8 cellular contexts compared by ENCODE assay signal in the genomic region with DNA sequence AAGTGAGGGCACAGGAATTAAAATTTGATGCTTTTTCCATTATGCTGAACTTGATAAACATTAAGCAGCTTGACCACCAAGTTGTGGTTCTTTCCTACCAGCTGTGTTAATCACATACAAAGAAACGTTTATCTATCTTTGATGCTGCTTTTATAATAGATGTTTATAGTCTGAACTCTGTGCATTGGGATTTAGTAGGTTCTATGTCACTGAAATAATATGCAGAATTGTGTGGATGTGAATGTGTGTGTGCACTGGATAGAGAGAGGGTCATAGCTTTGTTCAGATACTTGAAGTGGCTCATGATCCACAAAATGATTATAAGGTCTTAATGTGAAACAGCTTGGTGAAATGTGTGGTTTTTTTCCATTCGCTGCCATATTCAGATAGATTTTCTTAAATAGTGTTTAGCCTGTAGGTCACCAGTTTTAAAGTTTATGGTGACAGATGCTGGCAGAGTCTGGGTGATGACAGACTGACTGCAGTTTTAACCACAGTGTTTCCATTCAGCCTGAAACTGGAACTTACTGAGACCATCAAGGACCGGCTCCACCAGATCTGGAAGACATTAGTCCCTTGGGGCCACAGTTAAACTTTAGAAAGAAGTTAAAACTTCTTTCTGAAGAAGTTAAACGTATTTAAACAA. TPM values are rescaled to one million over a fixed set of nuclear protein-coding genes. Genes with fewer than 3 reads are reported as not detected.
DNase-seq lines count a peak whose midpoint lies in the region; ATAC-seq and TF ChIP-seq lines count a peak whose summit lies in the region.

No MANE protein-coding gene starts in this region.

- peaks cover 10% of the 10 kb centered on the region for H3K4me1 ChIP-seq in CD8-positive, alpha-beta T cell (ENCODE audit: insufficient read depth, low read length)

- no peak overlapping the region for H3K4me3 Mint-ChIP-seq in CD8-positive, alpha-beta T cell

- DNase-seq in CD8-positive, alpha-beta T cell: no peak
- peak; percentile 18 to 33 for DNase-seq in foreskin fibroblast
- DNase-seq in middle frontal gyrus (ENCODE audit: extremely low spot score, low spot score): no peak
- no peak for DNase-seq in SKM-1 (lab: John Stamatoyannopoulos, UW; ENCODE audit: unreplicated experiment)
- no peak for DNase-seq in mucosa of gallbladder (ENCODE audit: low spot score)
- DNase-seq in NCI-H774 (lab: John Stamatoyannopoulos, UW): no peak

- CTCF ChIA-PET in CD8-positive, alpha-beta T cell (lab: Charles Lee): no interaction called here

- TF ChIP-seq CTCF in CD8-positive, alpha-beta T cell (IDR thresholded peaks at IDR 0.05): no peak
- TF ChIP-seq CTCF in foreskin fibroblast (IDR thresholded peaks at IDR 0.05; ENCODE audit: low read depth, low read length): no peak

- H3K4me3 ChIP-seq in CD8-positive, alpha-beta T cell (ENCODE audit: low read depth, low read length): no peak overlapping the region
- H3K4me3 ChIP-seq in foreskin fibroblast (ENCODE audit: low read depth in 1 of 2, low read length in 2 of 2): no peak overlapping the region

- no peaks in the 10 kb centered on the region for H3K27me3 ChIP-seq in CD8-positive, alpha-beta T cell (ENCODE audit: insufficient read depth, low read length)

- peaks cover 39% of the 10 kb centered on the region for H3K4me1 Mint-ChIP-seq in CD8-positive, alpha-beta T cell (ENCODE audit: low read depth)

- H3K36me3 Mint-ChIP-seq in CD8-positive, alpha-beta T cell: peaks cover 65% of the 10 kb centered on the region

- peak overlapping the region; percentile 66 for H3K27ac Mint-ChIP-seq in CD8-positive, alpha-beta T cell

- intact Hi-C loops in CD8-positive, alpha-beta T cell (cut with DNase I, micrococcal nuclease): no loop called here

- no peaks in the 10 kb centered on the region for H3K9me3 Mint-ChIP-seq in CD8-positive, alpha-beta T cell

- H3K27me3 Mint-ChIP-seq in CD8-positive, alpha-beta T cell (ENCODE audit: low read depth): no peaks in the 10 kb centered on the region

- no peaks in the 10 kb centered on the region for H3K9me3 ChIP-seq in CD8-positive, alpha-beta T cell (ENCODE audit: low read length)

- H3K27ac ChIP-seq in CD8-positive, alpha-beta T cell (ENCODE audit: low read depth, low read length): no peak overlapping the region

- no peak for ATAC-seq in CD8-positive, alpha-beta T cell
- ATAC-seq in GM21360 (IDR thresholded peaks at IDR 0.05; ENCODE audit: unreplicated experiment) (peak; percentile 49), HG03457 (IDR thresholded peaks at IDR 0.05; ENCODE audit: unreplicated experiment) (peak; percentile 63)

- H3K36me3 ChIP-seq in CD8-positive, alpha-beta T cell (ENCODE audit: insufficient read depth, low read length): peaks cover 26% of the 10 kb centered on the region

- POLR2A ChIA-PET in CD8-positive, alpha-beta T cell (lab: Charles Lee): no interaction called here

RNA-seq across cellular contexts. Expression of gene DDI2, which starts 10.2 kb away (rescaled TPM):
- total RNA-seq in CD8-positive, alpha-beta T cell: 10 to 100 TPM; 34.7 to 37.7 TPM
- 45.2 TPM for total RNA-seq in mucosa of gallbladder

RNA-seq across cellular contexts. Expression of gene AGMAT, which starts 42.6 kb away (rescaled TPM):
- 1 to 10 TPM; 2.3 to 2.4 TPM for total RNA-seq in CD8-positive, alpha-beta T cell
- total RNA-seq in mucosa of gallbladder: 2.8 TPM

RNA-seq across cellular contexts. Expression of gene PLEKHM2, which starts 56.7 kb away (rescaled TPM):
- 100 to 1,000 TPM in 1 of 2 experiments, 10 to 100 TPM in 1; 96.5 to 115 TPM for total RNA-seq in CD8-positive, alpha-beta T cell
- total RNA-seq in mucosa of gallbladder: 71.2 TPM

Comparison
In these comparisons a context has a peak if more than half of its experiments do, and no peak if none do; other contexts are left out.
1. DNase-seq: peak in foreskin fibroblast (2 of 2); none in CD8-positive, alpha-beta T cell (0 of 7), middle frontal gyrus (single experiment), SKM-1 (single experiment), mucosa of gallbladder (single experiment) and NCI-H774 (single experiment).